Comparison of ENCODE assay signal across 24 cellular contexts in the genomic region with DNA sequence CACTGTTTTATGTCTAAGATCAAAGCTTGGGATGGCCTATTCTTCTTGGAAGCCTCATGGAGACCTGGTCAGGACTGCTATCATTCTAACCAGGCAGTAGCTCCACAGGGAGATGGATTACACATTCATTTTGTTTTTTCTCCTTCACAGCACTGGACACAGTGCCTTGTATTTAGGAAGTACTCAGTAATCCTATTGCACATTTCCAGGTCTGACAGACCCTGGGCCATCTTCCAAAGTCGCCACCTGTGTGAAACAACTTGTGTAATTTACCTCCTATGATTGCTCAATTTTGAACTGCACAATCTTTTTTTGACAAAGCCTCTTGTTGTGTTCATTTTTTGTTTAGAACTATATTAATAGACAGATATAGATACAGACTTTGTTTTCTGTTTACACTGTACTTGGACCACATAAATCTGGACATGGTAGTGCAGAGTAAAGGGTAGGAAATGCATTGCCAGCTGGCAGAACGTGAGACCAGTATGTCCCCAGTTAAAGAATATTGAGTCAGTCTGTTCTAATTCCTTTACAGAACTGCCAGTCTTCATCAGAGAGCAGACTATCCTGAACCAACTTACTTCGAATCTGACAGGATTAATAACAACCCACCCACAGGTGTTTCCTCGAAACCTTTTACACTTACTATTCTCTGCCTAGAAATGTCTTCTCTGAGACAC.
"Had no signal": no experiment of that assay in that cellular context is flagged by ENCODE, and none has a peak within 500 bp of the region (broad histone marks: within the 10 kb centered on the region; RNA-seq: fewer than 3 reads in every experiment).

No MANE protein-coding gene starts in this region.

- H2AFZ ChIP-seq: PC-9 had no signal

- H3K9me3 ChIP-seq: MG63 had no signal

- H3K4me3 ChIP-seq: MG63, PC-9 had no signal

- H3K4me1 Mint-ChIP-seq: activated CD4-positive, alpha-beta memory T cell treated with anti-CD3 and anti-CD28 coated beads, Interleukin-2, amount 10 ng/mL, durations not matched to agents 7 days and 5 days; activated CD4-positive, alpha-beta T cell treated with anti-CD3 and anti-CD28 coated beads for 36 hours; activated T-helper 17 cell treated with anti-CD3 and anti-CD28 coated beads, Interleukin-2, amount 50 U/mL, for 72 hours; T-helper 17 cell had no signal

- H3K27me3 ChIP-seq: brain microvascular endothelial cell had no signal

- H3K4me3 Mint-ChIP-seq: activated CD4-positive, alpha-beta memory T cell treated with anti-CD3 and anti-CD28 coated beads, Interleukin-2, amount 10 ng/mL, durations not matched to agents 7 days and 5 days; activated CD4-positive, alpha-beta T cell treated with anti-CD3 and anti-CD28 coated beads for 36 hours; activated naive CD4-positive, alpha-beta T cell treated with anti-CD3 and anti-CD28 coated beads for 36 hours; activated naive CD8-positive, alpha-beta T cell; activated T-helper 17 cell treated with anti-CD3 and anti-CD28 coated beads, Interleukin-2, amount 50 U/mL, for 72 hours; IgD-negative memory B cell; T-helper 17 cell had no signal

- DNase-seq: activated CD4-positive, alpha-beta memory T cell treated with anti-CD3 and anti-CD28 coated beads, Interleukin-2, amount 10 ng/mL, durations not matched to agents 7 days and 5 days; activated CD4-positive, alpha-beta T cell treated with anti-CD3 and anti-CD28 coated beads for 36 hours; activated CD4-positive, alpha-beta T cell treated with anti-CD3 and anti-CD28 coated beads, Interleukin-2, amount 50 U/mL, for 1 hour; activated gamma-delta T cell; activated naive CD4-positive, alpha-beta T cell treated with anti-CD3 and anti-CD28 coated beads for 36 hours; activated T-cell treated with anti-CD3 and anti-CD28 coated beads for 4 hours; activated T-cell treated with anti-CD3 and anti-CD28 coated beads, Interleukin-2, amount 50 U/mL, for 48 hours; amygdala; brain microvascular endothelial cell; KG1; MG63; NCI-H1105; NCI-H1436; NCI-H1694 treated with DMSO at 0.1 percent for 48 hours; NCI-H510A treated with DMSO at 0.1 percent for 48 hours; NCI-H69; PC-9; SIG-M5; T-helper 17 cell; T-helper 9 cell; WERI-Rb-1 had no signal

- H3K36me3 Mint-ChIP-seq: activated naive CD8-positive, alpha-beta T cell had no signal

- H3K27me3 Mint-ChIP-seq: activated CD4-positive, alpha-beta memory T cell treated with anti-CD3 and anti-CD28 coated beads, Interleukin-2, amount 10 ng/mL, durations not matched to agents 7 days and 5 days; activated CD4-positive, alpha-beta T cell treated with anti-CD3 and anti-CD28 coated beads for 36 hours; activated naive CD8-positive, alpha-beta T cell; activated T-helper 17 cell treated with anti-CD3 and anti-CD28 coated beads, Interleukin-2, amount 50 U/mL, for 72 hours; T-helper 17 cell had no signal

- H3K36me3 ChIP-seq: brain microvascular endothelial cell, MG63, WERI-Rb-1 had no signal

- ATAC-seq: activated CD4-positive, alpha-beta T cell treated with anti-CD3 and anti-CD28 coated beads for 36 hours; activated T-helper 17 cell treated with anti-CD3 and anti-CD28 coated beads, Interleukin-2, amount 50 U/mL, for 72 hours; T-helper 17 cell had no signal

- H3K27ac ChIP-seq: brain microvascular endothelial cell, PC-9, WERI-Rb-1 had no signal

- H3K27ac Mint-ChIP-seq: activated CD4-positive, alpha-beta memory T cell treated with anti-CD3 and anti-CD28 coated beads, Interleukin-2, amount 10 ng/mL, durations not matched to agents 7 days and 5 days; activated CD4-positive, alpha-beta T cell treated with anti-CD3 and anti-CD28 coated beads for 36 hours; activated naive CD4-positive, alpha-beta T cell treated with anti-CD3 and anti-CD28 coated beads for 36 hours; activated naive CD8-positive, alpha-beta T cell; activated T-helper 17 cell treated with anti-CD3 and anti-CD28 coated beads, Interleukin-2, amount 50 U/mL, for 72 hours; IgD-negative memory B cell; T-helper 17 cell had no signal

- H3K4me2 ChIP-seq: PC-9 had no signal

- H3K9me3 Mint-ChIP-seq: activated naive CD4-positive, alpha-beta T cell treated with anti-CD3 and anti-CD28 coated beads for 36 hours had no signal
